ENCODE assay signal across 1 cellular context in the genomic region with DNA sequence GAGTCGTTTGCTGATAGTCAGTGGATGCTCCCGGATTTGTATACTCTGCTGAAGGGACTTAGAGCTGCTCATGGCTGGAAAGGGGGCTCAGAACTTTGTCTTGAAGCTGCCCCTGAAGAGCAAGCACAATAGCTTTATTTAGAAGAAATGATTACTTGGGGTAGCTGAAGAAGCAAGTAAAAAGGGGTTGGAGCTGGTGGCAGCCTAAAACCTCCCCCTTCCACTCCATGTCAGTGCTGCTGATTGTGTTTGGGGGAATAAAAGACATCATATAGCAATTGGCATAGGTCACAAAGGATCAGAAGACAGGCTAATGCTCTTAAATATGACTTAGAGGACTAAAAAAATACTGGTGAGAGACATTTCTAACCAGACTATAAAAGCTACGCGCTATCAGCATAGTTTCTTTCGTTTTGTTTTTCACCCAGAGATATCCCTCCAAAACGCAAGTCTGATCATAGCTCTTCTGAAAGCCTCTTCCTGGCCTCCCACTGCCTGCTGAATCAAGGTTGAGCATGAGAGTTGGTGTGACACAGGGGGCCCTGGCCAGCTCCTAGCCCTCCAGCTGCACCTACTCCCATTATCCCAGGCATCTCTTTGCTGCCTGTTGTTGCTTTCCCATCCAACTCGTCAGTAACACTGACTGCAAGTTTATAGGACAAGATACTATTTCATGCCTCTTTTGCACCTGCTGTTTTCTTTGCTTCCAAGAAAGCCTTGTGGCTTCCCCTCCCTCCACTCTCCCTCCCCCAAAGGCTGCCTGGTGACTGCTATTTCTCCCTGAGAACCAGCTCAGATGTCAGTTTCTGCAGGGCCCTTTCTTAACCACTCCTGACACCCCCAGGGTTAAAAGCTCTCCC.
TF ChIP-seq lines count a peak whose summit lies in the region.

No MANE protein-coding gene starts in this region.

TF ChIP-seq in IMR-90, 13 proteins besides CTCF, POLR2A, EP300 and RAD21:
- TF ChIP-seq, protein P1, sequence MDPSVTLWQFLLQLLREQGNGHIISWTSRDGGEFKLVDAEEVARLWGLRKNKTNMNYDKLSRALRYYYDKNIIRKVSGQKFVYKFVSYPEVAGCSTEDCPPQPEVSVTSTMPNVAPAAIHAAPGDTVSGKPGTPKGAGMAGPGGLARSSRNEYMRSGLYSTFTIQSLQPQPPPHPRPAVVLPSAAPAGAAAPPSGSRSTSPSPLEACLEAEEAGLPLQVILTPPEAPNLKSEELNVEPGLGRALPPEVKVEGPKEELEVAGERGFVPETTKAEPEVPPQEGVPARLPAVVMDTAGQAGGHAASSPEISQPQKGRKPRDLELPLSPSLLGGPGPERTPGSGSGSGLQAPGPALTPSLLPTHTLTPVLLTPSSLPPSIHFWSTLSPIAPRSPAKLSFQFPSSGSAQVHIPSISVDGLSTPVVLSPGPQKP (IDR thresholded peaks at IDR 0.05; ENCODE audit: borderline replicate concordance, low read depth, low read length) = no peak
- no peak for TF ChIP-seq NFE2L2 (IDR thresholded peaks at IDR 0.05; ENCODE audit: low read depth, low read length)
- TF ChIP-seq CEBPB (IDR thresholded peaks at IDR 0.05; ENCODE audit: low read depth, low read length) = no peak
- TF ChIP-seq MAZ (IDR thresholded peaks at IDR 0.05; ENCODE audit: borderline replicate concordance, low read depth, low read length) = no peak
- TF ChIP-seq, protein P2, sequence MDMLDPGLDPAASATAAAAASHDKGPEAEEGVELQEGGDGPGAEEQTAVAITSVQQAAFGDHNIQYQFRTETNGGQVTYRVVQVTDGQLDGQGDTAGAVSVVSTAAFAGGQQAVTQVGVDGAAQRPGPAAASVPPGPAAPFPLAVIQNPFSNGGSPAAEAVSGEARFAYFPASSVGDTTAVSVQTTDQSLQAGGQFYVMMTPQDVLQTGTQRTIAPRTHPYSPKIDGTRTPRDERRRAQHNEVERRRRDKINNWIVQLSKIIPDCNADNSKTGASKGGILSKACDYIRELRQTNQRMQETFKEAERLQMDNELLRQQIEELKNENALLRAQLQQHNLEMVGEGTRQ (IDR thresholded peaks at IDR 0.05; ENCODE audit: low read depth, low read length) = no peak
- no peak for TF ChIP-seq RFX5 (IDR thresholded peaks at IDR 0.05; ENCODE audit: low read depth, low read length)
- TF ChIP-seq BHLHE40 (IDR thresholded peaks at IDR 0.05; ENCODE audit: low read depth, low read length) = no peak
- TF ChIP-seq MAFK (IDR thresholded peaks at IDR 0.05; ENCODE audit: low read depth, low read length) = no peak
- TF ChIP-seq RCOR1 (IDR thresholded peaks at IDR 0.05; ENCODE audit: insufficient replicate concordance, low read length) = no peak
- no peak for TF ChIP-seq CHD1 (IDR thresholded peaks at IDR 0.05; ENCODE audit: low read depth, low read length)
- TF ChIP-seq SMC3 (IDR thresholded peaks at IDR 0.05; ENCODE audit: low read depth, low read length) = no peak
- TF ChIP-seq FOS (IDR thresholded peaks at IDR 0.05; ENCODE audit: low read depth, low read length) = no peak
- TF ChIP-seq MXI1 (IDR thresholded peaks at IDR 0.05; ENCODE audit: borderline replicate concordance, low read depth, low read length) = no peak
